9 cellular contexts compared by ENCODE assay signal in the genomic region with DNA sequence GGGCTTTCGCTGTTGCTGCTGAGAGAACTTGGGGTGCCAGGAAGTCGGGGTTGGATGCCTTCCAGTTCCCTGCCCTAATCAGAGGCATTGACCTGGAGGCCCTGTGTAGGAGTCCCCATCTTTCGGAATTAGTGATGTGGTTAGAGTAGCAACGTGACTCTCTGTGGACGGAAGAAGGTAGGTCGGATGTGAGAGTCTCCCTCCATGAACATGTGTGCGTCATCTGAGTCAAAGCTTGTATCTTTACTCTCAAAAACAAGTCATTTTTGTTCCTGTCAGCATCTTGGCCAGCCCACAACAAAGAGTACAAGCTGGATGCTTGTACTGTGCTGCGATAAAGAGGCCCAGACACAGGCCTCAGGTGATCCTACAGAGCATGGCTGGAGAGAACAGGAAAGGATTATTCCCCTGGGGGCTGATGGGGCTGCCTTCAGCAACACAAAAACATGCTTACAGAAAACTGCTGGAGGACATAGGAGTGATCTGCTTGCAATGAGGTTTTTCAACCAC. TPM values are rescaled to one million over a fixed set of nuclear protein-coding genes. Genes with fewer than 3 reads are reported as not detected.
A peak's percentile ranks its signal among the peaks of the same experiment; 100 is the strongest.
DNase-seq lines count a peak whose midpoint lies in the region; ATAC-seq and TF ChIP-seq lines count a peak whose summit lies in the region.
"Had no signal": no experiment of that assay in that cellular context is flagged by ENCODE, and none has a peak within 500 bp of the region (broad histone marks: within the 10 kb centered on the region; RNA-seq: fewer than 3 reads in every experiment).

No MANE protein-coding gene starts in this region.

- CTCF ChIA-PET in CD8-positive, alpha-beta T cell (lab: Charles Lee): interaction anchor here (1.0 to 18.7 kb wide), 14 partner anchors 14 to 179 kb away, joined by 3 to 628 read pairs (median 4); partner anchors contain the start of genes FCMR and IL19
- CTCF ChIA-PET in activated naive CD4-positive, alpha-beta T cell treated with anti-CD3 and anti-CD28 coated beads for 36 hours (lab: Charles Lee): interaction anchor here (0.6 to 10.7 kb wide), 14 partner anchors 13 to 110 kb away, joined by 3 to 232 read pairs (median 6); partner anchors contain the start of genes IL10 and IL19

- peak overlapping the region; percentile 51 for H3K27ac ChIP-seq in CD8-positive, alpha-beta T cell (ENCODE audit: low read depth, low read length)
- H3K27ac ChIP-seq in OCI-LY3 (ENCODE audit: low read length): peak overlapping the region; percentile 62
- H3K27ac ChIP-seq: adrenal gland had no signal

- no peaks in the 10 kb centered on the region for H3K9me3 ChIP-seq in CD8-positive, alpha-beta T cell (ENCODE audit: low read length)
- H3K9me3 ChIP-seq in OCI-LY3 (ENCODE audit: insufficient read depth, low read length): no peaks in the 10 kb centered on the region
- H3K9me3 ChIP-seq: adrenal gland had no signal

- peak overlapping the region; percentile 35 for H3K9ac ChIP-seq in OCI-LY3 (ENCODE audit: low read length)

- no peaks in the 10 kb centered on the region for H4K20me1 ChIP-seq in OCI-LY3 (ENCODE audit: insufficient read depth, low read length)

- peaks cover 71% of the 10 kb centered on the region for H3K4me1 Mint-ChIP-seq in CD8-positive, alpha-beta T cell (ENCODE audit: low read depth)
- H3K4me1 Mint-ChIP-seq in activated naive CD4-positive, alpha-beta T cell treated with anti-CD3 and anti-CD28 coated beads for 36 hours (ENCODE audit: low read depth): peaks cover 59% of the 10 kb centered on the region

- H3K9me3 Mint-ChIP-seq in CD8-positive, alpha-beta T cell: no peaks in the 10 kb centered on the region
- no peaks in the 10 kb centered on the region for H3K9me3 Mint-ChIP-seq in activated naive CD4-positive, alpha-beta T cell treated with anti-CD3 and anti-CD28 coated beads for 36 hours

- DNase-seq in CD8-positive, alpha-beta T cell: peak; percentile 59 to 91 (median 74)
- peak; percentile 92 for DNase-seq in activated naive CD4-positive, alpha-beta T cell treated with anti-CD3 and anti-CD28 coated beads for 36 hours
- peak; percentile 43 for DNase-seq in stimulated activated CD8-positive, alpha-beta memory T cell treated with anti-CD3 and anti-CD28 coated beads, Interleukin-4, amount 100 ng/mL, for 24 hours (ENCODE audit: low read depth)
- no peak for DNase-seq in NCI-H1048 (lab: John Stamatoyannopoulos, UW)
- no peak for DNase-seq in NCI-H1092 treated with DMSO at 0.1 percent for 48 hours (lab: John Stamatoyannopoulos, UW)
- no peak for DNase-seq in NCI-H1105 treated with DMSO at 0.1 percent for 48 hours (lab: John Stamatoyannopoulos, UW)

- no peaks in the 10 kb centered on the region for H3K36me3 ChIP-seq in CD8-positive, alpha-beta T cell (ENCODE audit: insufficient read depth, low read length)
- H3K36me3 ChIP-seq in OCI-LY3 (replicated peaks; ENCODE audit: low read depth, low read length): peaks cover 9% of the 10 kb centered on the region
- H3K36me3 ChIP-seq: adrenal gland had no signal

- no peaks in the 10 kb centered on the region for H3K27me3 ChIP-seq in CD8-positive, alpha-beta T cell (ENCODE audit: insufficient read depth, low read length)
- peaks cover 23% of the 10 kb centered on the region for H3K27me3 ChIP-seq in OCI-LY3 (ENCODE audit: low read depth, low read length)

- peak; percentile 91 for ATAC-seq in CD8-positive, alpha-beta T cell
- ATAC-seq in GM21619 (IDR thresholded peaks at IDR 0.05; ENCODE audit: unreplicated experiment): peak; percentile 98

- H3K4me1 ChIP-seq in CD8-positive, alpha-beta T cell (ENCODE audit: insufficient read depth, low read length): peaks cover 46% of the 10 kb centered on the region
- H3K4me1 ChIP-seq in OCI-LY3 (ENCODE audit: low read length): peaks cover 83% of the 10 kb centered on the region
- H3K4me1 ChIP-seq: adrenal gland had no signal

- no peak overlapping the region for H2AFZ ChIP-seq in OCI-LY3 (ENCODE audit: low read depth, low read length)

- no peaks in the 10 kb centered on the region for H3K36me3 Mint-ChIP-seq in CD8-positive, alpha-beta T cell
- H3K36me3 Mint-ChIP-seq in activated naive CD4-positive, alpha-beta T cell treated with anti-CD3 and anti-CD28 coated beads for 36 hours (ENCODE audit: low read depth): no peaks in the 10 kb centered on the region

- no peaks in the 10 kb centered on the region for H3K27me3 Mint-ChIP-seq in CD8-positive, alpha-beta T cell (ENCODE audit: low read depth)
- peaks cover 7% of the 10 kb centered on the region for H3K27me3 Mint-ChIP-seq in activated naive CD4-positive, alpha-beta T cell treated with anti-CD3 and anti-CD28 coated beads for 36 hours (ENCODE audit: low read depth)

- no peak for TF ChIP-seq CTCF in CD8-positive, alpha-beta T cell (IDR thresholded peaks at IDR 0.05)
- no peak for TF ChIP-seq CTCF in OCI-LY3 (IDR thresholded peaks at IDR 0.05; ENCODE audit: low read depth, low read length)

- POLR2A ChIA-PET in CD8-positive, alpha-beta T cell (lab: Charles Lee): interaction anchor here (0.6 to 9.2 kb wide), 30 partner anchors 9 to 179 kb away, joined by 3 to 75 read pairs (median 4); partner anchors contain the start of genes FCMR and IL19

- H3K4me3 Mint-ChIP-seq in CD8-positive, alpha-beta T cell: peak overlapping the region; percentile 40
- no peak overlapping the region for H3K4me3 Mint-ChIP-seq in activated naive CD4-positive, alpha-beta T cell treated with anti-CD3 and anti-CD28 coated beads for 36 hours

- H3K79me2 ChIP-seq in OCI-LY3 (ENCODE audit: low read length): no peaks in the 10 kb centered on the region

- no peak overlapping the region for H3K4me3 ChIP-seq in CD8-positive, alpha-beta T cell (ENCODE audit: low read depth, low read length)
- H3K4me3 ChIP-seq in OCI-LY3 (ENCODE audit: low read length): peak overlapping the region; percentile 27; the same call in 1 of the 2 replicates
- H3K4me3 ChIP-seq: adrenal gland had no signal

- H3K4me2 ChIP-seq in OCI-LY3 (ENCODE audit: low read length): peak overlapping the region; percentile 59

- intact Hi-C loops in CD8-positive, alpha-beta T cell (cut with DNase I, micrococcal nuclease): loop anchor here (1.0 to 5.0 kb wide), 8 partner anchors 18 to 1516 kb away; partner anchors contain the start of gene FCMR (in 1 of the 2)
- intact Hi-C loops in activated naive CD4-positive, alpha-beta T cell treated with anti-CD3 and anti-CD28 coated beads for 36 hours (cut with micrococcal nuclease): loop anchor here (1.0 to 5.0 kb wide), 17 partner anchors 14 to 751 kb away; partner anchors contain the start of genes CD55, IKBKE, IL24 and RHEX

- H3K27ac Mint-ChIP-seq in CD8-positive, alpha-beta T cell: peak overlapping the region; percentile 96
- H3K27ac Mint-ChIP-seq in activated naive CD4-positive, alpha-beta T cell treated with anti-CD3 and anti-CD28 coated beads for 36 hours: peak overlapping the region; percentile 82

RNA-seq across cellular contexts. Expression of gene IL10, which starts 31.0 kb away (rescaled TPM):
- 1 to 10 TPM in 1 of 2 experiments, under 1 TPM in 1; 0.78 to 1.0 TPM for total RNA-seq in CD8-positive, alpha-beta T cell
- not detected for total RNA-seq in activated naive CD4-positive, alpha-beta T cell treated with anti-CD3 and anti-CD28 coated beads for 36 hours

RNA-seq across cellular contexts. Expression of gene IL19, which starts 32.7 kb away (rescaled TPM):
- not detected for total RNA-seq in CD8-positive, alpha-beta T cell
- total RNA-seq in activated naive CD4-positive, alpha-beta T cell treated with anti-CD3 and anti-CD28 coated beads for 36 hours: not detected
- total RNA-seq: adrenal gland had no signal

Comparison
In these comparisons a context has a peak if more than half of its experiments do, and no peak if none do; other contexts are left out.
1. DNase-seq: peak in CD8-positive, alpha-beta T cell (7 of 7), activated naive CD4-positive, alpha-beta T cell treated with anti-CD3 and anti-CD28 coated beads for 36 hours (single experiment) and stimulated activated CD8-positive, alpha-beta memory T cell treated with anti-CD3 and anti-CD28 coated beads, Interleukin-4, amount 100 ng/mL, for 24 hours (single experiment); none in NCI-H1048 (single experiment), NCI-H1092 treated with DMSO at 0.1 percent for 48 hours (single experiment) and NCI-H1105 treated with DMSO at 0.1 percent for 48 hours (single experiment).